ENCODE assay signal across 30 cellular contexts in the genomic region with DNA sequence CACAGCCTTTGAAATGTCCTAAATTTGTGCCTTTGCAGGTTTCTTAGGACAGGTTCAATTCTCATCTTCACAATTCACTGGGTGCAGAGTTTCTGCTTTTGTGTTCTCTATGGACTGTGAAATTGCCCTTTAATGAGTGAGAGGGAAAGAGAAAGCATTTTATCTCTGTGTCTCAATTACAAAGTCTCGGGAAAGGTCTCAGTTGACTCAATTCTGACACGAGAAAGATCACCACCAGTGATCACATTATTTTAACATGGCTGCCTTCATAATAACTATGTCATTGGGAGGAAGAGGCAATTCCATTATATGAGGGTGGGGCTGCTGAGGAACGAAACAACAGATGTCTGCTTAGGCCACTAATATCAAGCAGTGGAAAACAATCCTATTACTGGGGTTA. TPM values are rescaled to one million over a fixed set of nuclear protein-coding genes. Genes with fewer than 3 reads are reported as not detected.
DNase-seq lines count a peak whose midpoint lies in the region; ATAC-seq, FAIRE-seq and TF ChIP-seq lines count a peak whose summit lies in the region.
"Had no signal": no experiment of that assay in that cellular context is flagged by ENCODE, and none has a peak within 500 bp of the region (broad histone marks: within the 10 kb centered on the region; RNA-seq: fewer than 3 reads in every experiment).

No MANE protein-coding gene starts in this region.

- H3K4me3 Mint-ChIP-seq in activated naive CD8-positive, alpha-beta T cell treated with anti-CD3 and anti-CD28 coated beads, Interleukin-2, amount 50 U/mL, for 24 hours, result no peak overlapping the region
- H3K4me3 Mint-ChIP-seq in activated naive CD8-positive, alpha-beta T cell treated with anti-CD3 and anti-CD28 coated beads for 36 hours, result no peak overlapping the region
- H3K4me3 Mint-ChIP-seq in endodermal cell, result no peak overlapping the region
- no peak overlapping the region for H3K4me3 Mint-ChIP-seq in type B pancreatic cell
- H3K4me3 Mint-ChIP-seq in activated CD4-positive, alpha-beta memory T cell treated with anti-CD3 and anti-CD28 coated beads, Interleukin-2, amount 10 ng/mL, durations not matched to agents 7 days and 5 days, result no peak overlapping the region
- H3K4me3 Mint-ChIP-seq: activated CD8-positive, alpha-beta memory T cell treated with anti-CD3 and anti-CD28 coated beads, Interleukin-2, amount 10 ng/mL, durations not matched to agents 7 days and 5 days; activated naive CD4-positive, alpha-beta T cell treated with anti-CD3 and anti-CD28 coated beads for 36 hours; activated T-cell treated with anti-CD3 and anti-CD28 coated beads, Interleukin-2, amount 50 U/mL, for 72 hours; stimulated activated naive CD8-positive, alpha-beta T cell treated with anti-CD3 and anti-CD28 coated beads, Interleukin-15, amount 100 ng/mL, for 72 hours had no signal

- TF ChIP-seq CTCF in endodermal cell (conservative IDR thresholded peaks at IDR 0.05) (no peak), type B pancreatic cell (conservative IDR thresholded peaks at IDR 0.05) (no peak), gastroesophageal sphincter (IDR thresholded peaks at IDR 0.05) (no peak), kidney (IDR thresholded peaks at IDR 0.05; ENCODE audit: borderline replicate concordance, extremely low read depth, insufficient read depth) (no peak)

- POLR2A ChIA-PET in activated CD4-positive, alpha-beta memory T cell treated with anti-CD3 and anti-CD28 coated beads, Interleukin-2, amount 10 ng/mL, durations not matched to agents 7 days and 5 days (lab: Charles Lee), result no interaction called here

- peaks cover 33% of the 10 kb centered on the region for H3K4me1 Mint-ChIP-seq in activated naive CD8-positive, alpha-beta T cell treated with anti-CD3 and anti-CD28 coated beads, Interleukin-2, amount 50 U/mL, for 24 hours
- peaks cover 15% of the 10 kb centered on the region for H3K4me1 Mint-ChIP-seq in activated naive CD8-positive, alpha-beta T cell treated with anti-CD3 and anti-CD28 coated beads for 36 hours
- H3K4me1 Mint-ChIP-seq in endodermal cell (peaks cover 11% of the 10 kb centered on the region), type B pancreatic cell (ENCODE audit: unreplicated experiment) (peaks cover 40% of the 10 kb centered on the region)
- H3K4me1 Mint-ChIP-seq in activated CD4-positive, alpha-beta memory T cell treated with anti-CD3 and anti-CD28 coated beads, Interleukin-2, amount 10 ng/mL, durations not matched to agents 7 days and 5 days, result peaks cover 16% of the 10 kb centered on the region

- peak overlapping the region; percentile 5 for H3K27ac ChIP-seq in endodermal cell (ENCODE audit: low read depth, low read length)
- H3K27ac ChIP-seq in gastroesophageal sphincter, result no peak overlapping the region
- H3K27ac ChIP-seq in kidney (ENCODE audit: low read depth in 2 of 2, low read length in 2 of 2), result no peak overlapping the region
- H3K27ac ChIP-seq: C4-2B, colonic mucosa, right lobe of liver, tibial artery had no signal

- TF ChIP-seq EP300 in gastroesophageal sphincter (IDR thresholded peaks at IDR 0.05), result no peak

- no peak overlapping the region for H3K27ac Mint-ChIP-seq in activated naive CD8-positive, alpha-beta T cell treated with anti-CD3 and anti-CD28 coated beads, Interleukin-2, amount 50 U/mL, for 24 hours
- no peak overlapping the region for H3K27ac Mint-ChIP-seq in activated naive CD8-positive, alpha-beta T cell treated with anti-CD3 and anti-CD28 coated beads for 36 hours
- H3K27ac Mint-ChIP-seq in endodermal cell (no peak overlapping the region), type B pancreatic cell (peak overlapping the region; percentile 36)
- no peak overlapping the region for H3K27ac Mint-ChIP-seq in activated CD4-positive, alpha-beta memory T cell treated with anti-CD3 and anti-CD28 coated beads, Interleukin-2, amount 10 ng/mL, durations not matched to agents 7 days and 5 days
- H3K27ac Mint-ChIP-seq: activated CD8-positive, alpha-beta memory T cell treated with anti-CD3 and anti-CD28 coated beads, Interleukin-2, amount 10 ng/mL, durations not matched to agents 7 days and 5 days; activated naive CD4-positive, alpha-beta T cell treated with anti-CD3 and anti-CD28 coated beads for 36 hours; activated T-cell treated with anti-CD3 and anti-CD28 coated beads, Interleukin-2, amount 50 U/mL, for 72 hours; stimulated activated naive CD8-positive, alpha-beta T cell treated with anti-CD3 and anti-CD28 coated beads, Interleukin-15, amount 100 ng/mL, for 72 hours had no signal

- CTCF ChIA-PET in activated CD4-positive, alpha-beta memory T cell treated with anti-CD3 and anti-CD28 coated beads, Interleukin-2, amount 10 ng/mL, durations not matched to agents 7 days and 5 days (lab: Charles Lee), result no interaction called here

- H3K27me3 ChIP-seq in endodermal cell (ENCODE audit: control insufficient read depth, insufficient read depth, low read length, poor library complexity, severe bottlenecking) (peaks cover 45% of the 10 kb centered on the region), gastroesophageal sphincter (no peaks in the 10 kb centered on the region)
- H3K27me3 ChIP-seq: colonic mucosa, right lobe of liver, tibial artery had no signal

- no peaks in the 10 kb centered on the region for H3K36me3 Mint-ChIP-seq in activated naive CD8-positive, alpha-beta T cell treated with anti-CD3 and anti-CD28 coated beads, Interleukin-2, amount 50 U/mL, for 24 hours (ENCODE audit: low read depth)
- H3K36me3 Mint-ChIP-seq in activated naive CD8-positive, alpha-beta T cell treated with anti-CD3 and anti-CD28 coated beads for 36 hours, result no peaks in the 10 kb centered on the region
- H3K36me3 Mint-ChIP-seq in endodermal cell (ENCODE audit: low read depth) (no peaks in the 10 kb centered on the region), type B pancreatic cell (no peaks in the 10 kb centered on the region)
- H3K36me3 Mint-ChIP-seq in activated CD4-positive, alpha-beta memory T cell treated with anti-CD3 and anti-CD28 coated beads, Interleukin-2, amount 10 ng/mL, durations not matched to agents 7 days and 5 days (ENCODE audit: low read depth), result no peaks in the 10 kb centered on the region
- H3K36me3 Mint-ChIP-seq: activated CD8-positive, alpha-beta memory T cell treated with anti-CD3 and anti-CD28 coated beads, Interleukin-2, amount 10 ng/mL, durations not matched to agents 7 days and 5 days had no signal

- H3K9me3 Mint-ChIP-seq in activated naive CD8-positive, alpha-beta T cell treated with anti-CD3 and anti-CD28 coated beads, Interleukin-2, amount 50 U/mL, for 24 hours, result no peaks in the 10 kb centered on the region
- H3K9me3 Mint-ChIP-seq in activated naive CD8-positive, alpha-beta T cell treated with anti-CD3 and anti-CD28 coated beads for 36 hours, result no peaks in the 10 kb centered on the region
- H3K9me3 Mint-ChIP-seq in endodermal cell (peaks cover under 1% of the 10 kb centered on the region), type B pancreatic cell (no peaks in the 10 kb centered on the region)
- H3K9me3 Mint-ChIP-seq in activated CD4-positive, alpha-beta memory T cell treated with anti-CD3 and anti-CD28 coated beads, Interleukin-2, amount 10 ng/mL, durations not matched to agents 7 days and 5 days, result no peaks in the 10 kb centered on the region
- H3K9me3 Mint-ChIP-seq: activated naive CD4-positive, alpha-beta T cell treated with anti-CD3 and anti-CD28 coated beads for 36 hours; activated T-cell treated with anti-CD3 and anti-CD28 coated beads, Interleukin-2, amount 50 U/mL, for 72 hours; stimulated activated naive CD8-positive, alpha-beta T cell treated with anti-CD3 and anti-CD28 coated beads, Interleukin-15, amount 100 ng/mL, for 72 hours had no signal

- H3K4me3 ChIP-seq in endodermal cell (ENCODE audit: low read length) (no peak overlapping the region), gastroesophageal sphincter (no peak overlapping the region), kidney (ENCODE audit: low read length in 2 of 2) (no peak overlapping the region)
- H3K4me3 ChIP-seq: colonic mucosa, right lobe of liver, tibial artery had no signal

- peak; percentile 12 for ATAC-seq in activated naive CD8-positive, alpha-beta T cell treated with anti-CD3 and anti-CD28 coated beads, Interleukin-2, amount 50 U/mL, for 24 hours
- ATAC-seq in HG02852 (IDR thresholded peaks at IDR 0.05; ENCODE audit: unreplicated experiment), result peak; percentile 49
- ATAC-seq in gastroesophageal sphincter, result no peak
- ATAC-seq: activated CD8-positive, alpha-beta memory T cell treated with anti-CD3 and anti-CD28 coated beads, Interleukin-2, amount 10 ng/mL, durations not matched to agents 7 days and 5 days; activated T-cell treated with anti-CD3 and anti-CD28 coated beads, Interleukin-2, amount 50 U/mL, for 72 hours; right lobe of liver; SK-N-SH treated with all-trans-retinoic acid at 6 μM for 48 hours; stimulated activated naive CD8-positive, alpha-beta T cell treated with anti-CD3 and anti-CD28 coated beads, Interleukin-15, amount 100 ng/mL, for 72 hours had no signal

- H3K36me3 ChIP-seq in endodermal cell (ENCODE audit: control insufficient read depth, insufficient read depth, low read length) (no peaks in the 10 kb centered on the region), gastroesophageal sphincter (no peaks in the 10 kb centered on the region), kidney (ENCODE audit: control insufficient read depth in 1 of 2, insufficient read depth in 2 of 2, low read length in 2 of 2) (no peaks in the 10 kb centered on the region)
- H3K36me3 ChIP-seq: colonic mucosa, right lobe of liver, tibial artery had no signal

- intact Hi-C loops in kidney (cut with DNase I), result no loop called here

- H3K27me3 Mint-ChIP-seq in activated naive CD8-positive, alpha-beta T cell treated with anti-CD3 and anti-CD28 coated beads, Interleukin-2, amount 50 U/mL, for 24 hours, result peaks cover 4% of the 10 kb centered on the region
- no peaks in the 10 kb centered on the region for H3K27me3 Mint-ChIP-seq in activated naive CD8-positive, alpha-beta T cell treated with anti-CD3 and anti-CD28 coated beads for 36 hours
- H3K27me3 Mint-ChIP-seq in endodermal cell (ENCODE audit: insufficient read depth), result peaks cover 18% of the 10 kb centered on the region
- H3K27me3 Mint-ChIP-seq in type B pancreatic cell, result peaks cover 5% of the 10 kb centered on the region
- peaks cover 20% of the 10 kb centered on the region for H3K27me3 Mint-ChIP-seq in activated CD4-positive, alpha-beta memory T cell treated with anti-CD3 and anti-CD28 coated beads, Interleukin-2, amount 10 ng/mL, durations not matched to agents 7 days and 5 days

- H3K9me3 ChIP-seq in endodermal cell (ENCODE audit: control insufficient read depth, low read length) (peaks cover 5% of the 10 kb centered on the region), gastroesophageal sphincter (no peaks in the 10 kb centered on the region), kidney (ENCODE audit: control insufficient read depth in 1 of 2, low read length in 2 of 2) (peaks cover 0 to 2% of the 10 kb centered on the region in 2 donors)
- H3K9me3 ChIP-seq: colonic mucosa, right lobe of liver, tibial artery had no signal

- no peak for DNase-seq in activated naive CD8-positive, alpha-beta T cell treated with anti-CD3 and anti-CD28 coated beads, Interleukin-2, amount 50 U/mL, for 24 hours
- DNase-seq in activated naive CD8-positive, alpha-beta T cell treated with anti-CD3 and anti-CD28 coated beads for 36 hours, result no peak
- DNase-seq in endodermal cell, result no peak
- no peak for DNase-seq in type B pancreatic cell (ENCODE audit: extremely low spot score, unreplicated experiment)
- DNase-seq in activated CD4-positive, alpha-beta memory T cell treated with anti-CD3 and anti-CD28 coated beads, Interleukin-2, amount 10 ng/mL, durations not matched to agents 7 days and 5 days, result no peak
- DNase-seq in kidney, result no peak
- DNase-seq: activated CD4-positive, alpha-beta T cell treated with anti-CD3 and anti-CD28 coated beads for 48 hours; activated CD8-positive, alpha-beta memory T cell treated with anti-CD3 and anti-CD28 coated beads, Interleukin-2, amount 10 ng/mL, durations not matched to agents 7 days and 5 days; activated naive CD4-positive, alpha-beta T cell treated with anti-CD3 and anti-CD28 coated beads for 36 hours; activated T-cell treated with anti-CD3 and anti-CD28 coated beads, Interleukin-2, amount 50 U/mL, for 72 hours; amygdala; Calu3; colonic mucosa; effector memory CD4-positive, alpha-beta T cell; EL; foreskin melanocyte; hippocampal formation; KBM-7; NCI-H146; posterior cingulate gyrus; right lobe of liver; stimulated activated naive CD8-positive, alpha-beta T cell treated with anti-CD3 and anti-CD28 coated beads, Interleukin-15, amount 100 ng/mL, for 72 hours; tibial artery had no signal

- FAIRE-seq in kidney (lab: Jason Lieb, UNC), result no peak
- FAIRE-seq: bronchial epithelial cell, HTR-8/SVneo, islet of Langerhans had no signal

- H3K9ac ChIP-seq in endodermal cell (ENCODE audit: extremely low read depth, low read length, poor library complexity, severe bottlenecking) (no peak overlapping the region), kidney (ENCODE audit: low read length in 2 of 2) (no peak overlapping the region)

- no peak for TF ChIP-seq POLR2A in gastroesophageal sphincter (IDR thresholded peaks at IDR 0.05)

- WGBS in endodermal cell (ENCODE audit: insufficient coverage in 1 of 2, insufficient read length in 1 of 2), 2 experiments, result 81 to 100% methylated on average over 1 to 3 of the region's 3 CpGs
- WGBS in gastroesophageal sphincter (ENCODE audit: low coverage in 1 of 2), 2 donors, result 57 to 60% methylated on average over 1 to 3 of the region's 3 CpGs

- H3K4me1 ChIP-seq in endodermal cell (ENCODE audit: control insufficient read depth, insufficient read depth, low read length) (peaks cover 3% of the 10 kb centered on the region), gastroesophageal sphincter (peaks cover 0 to 33% (median 3%) of the 10 kb centered on the region in 3 donors), kidney (ENCODE audit: control insufficient read depth in 1 of 2, insufficient read depth in 1 of 2, low read depth in 1 of 2, low read length in 2 of 2) (peaks cover 0 to 3% of the 10 kb centered on the region in 2 donors)
- H3K4me1 ChIP-seq: colonic mucosa, right lobe of liver had no signal

RNA-seq across cellular contexts. Expression of a gene that starts 26.2 kb away (rescaled TPM):
- total RNA-seq in activated naive CD8-positive, alpha-beta T cell treated with anti-CD3 and anti-CD28 coated beads for 36 hours, result 10 to 100 TPM; 16.9 to 18.1 TPM
- total RNA-seq in endodermal cell, result 10 to 100 TPM in 1 of 2 donors, 1 to 10 TPM in 1; 8.1 to 11.8 TPM
- polyA plus RNA-seq in endodermal cell (2013, experiment 1 of 2), result 10.0 TPM
- 10.1 TPM for polyA plus RNA-seq in endodermal cell (2013, experiment 2 of 2)
- total RNA-seq in type B pancreatic cell (ENCODE audit: low replicate concordance), result 17.4 and 23.0 TPM in 2 replicates
- total RNA-seq in gastroesophageal sphincter, result 10 to 100 TPM; 54.3 to 72.2 (median 57.4) TPM
- total RNA-seq in activated CD4-positive, alpha-beta memory T cell treated with anti-CD3 and anti-CD28 coated beads, Interleukin-2, amount 10 ng/mL, durations not matched to agents 7 days and 5 days, result 10 to 100 TPM; 17.1 TPM
- total RNA-seq in kidney, result 39.0 TPM
- polyA plus RNA-seq in kidney (ENCODE audit: insufficient read depth, low read depth, low replicate concordance), result 10.2 TPM
